ENCODE assay signal across 19 cellular contexts in genomic region chr12:80015660-80016059, GRCh38.
"Had no signal": no experiment of that assay in that cellular context is flagged by ENCODE, and none has a peak within 500 bp of the region (broad histone marks: within the 10 kb centered on the region; RNA-seq: fewer than 3 reads in every experiment).

No MANE protein-coding gene starts in this region.

- DNase-seq: effector CD4-positive, alpha-beta T cell; endodermal cell; erythroblast; glutamatergic neuron; immature natural killer cell; left lung; lower lobe of right lung; natural killer cell; nucleus accumbens; pancreas; right cardiac atrium; small intestine; stimulated activated CD4-positive, alpha-beta T cell treated with anti-CD3 and anti-CD28 coated beads, Interleukin-12 subunit alpha, Interleukin-12 subunit beta, amount 100 ng/mL, for 4 hours; upper lobe of right lung had no signal

- H3K27ac ChIP-seq: left lung, lower lobe of right lung, pancreas, upper lobe of right lung, vagina had no signal

- H3K36me3 ChIP-seq: gastroesophageal sphincter, left lung, lower lobe of right lung, pancreas, tibial nerve, upper lobe of right lung, vagina had no signal

- H3K9me3 ChIP-seq: lower lobe of right lung, pancreas, upper lobe of right lung, vagina had no signal

- H3K4me3 ChIP-seq: coronary artery, gastroesophageal sphincter, left lung, lower lobe of right lung, pancreas, tibial nerve, upper lobe of right lung, vagina had no signal

- H3K4me1 ChIP-seq: left lung, lower lobe of right lung, pancreas, upper lobe of right lung, vagina had no signal

- H3K27me3 ChIP-seq: gastroesophageal sphincter, left lung, pancreas, tibial nerve, upper lobe of right lung, vagina had no signal

- ATAC-seq: gastroesophageal sphincter; left lung; lower lobe of right lung; natural killer cell; pancreas; right cardiac atrium; stimulated activated effector memory CD8-positive, alpha-beta T cell treated with anti-CD3 and anti-CD28 coated beads, Interleukin-12 subunit alpha, Interleukin-12 subunit beta, amount 100 ng/mL, for 72 hours; upper lobe of right lung had no signal
